ENCODE assay signal across 33 cellular contexts in genomic region chr7:87082675-87083074, GRCh38.
"Had no signal": no experiment of that assay in that cellular context is flagged by ENCODE, and none has a peak within 500 bp of the region (broad histone marks: within the 10 kb centered on the region; RNA-seq: fewer than 3 reads in every experiment).

No MANE protein-coding gene starts in this region.

- H3K4me1 Mint-ChIP-seq: activated naive CD4-positive, alpha-beta T cell treated with anti-CD3 and anti-CD28 coated beads, Interleukin-2, amount 10 ng/mL, durations not matched to agents 7 days and 5 days; activated naive CD8-positive, alpha-beta T cell treated with anti-CD3 and anti-CD28 coated beads, Interleukin-2, amount 10 ng/mL, durations not matched to agents 7 days and 5 days; T-helper 17 cell had no signal

- H3K36me3 Mint-ChIP-seq: activated naive CD4-positive, alpha-beta T cell treated with anti-CD3 and anti-CD28 coated beads, Interleukin-2, amount 10 ng/mL, durations not matched to agents 7 days and 5 days; activated naive CD4-positive, alpha-beta T cell treated with anti-CD3 and anti-CD28 coated beads, Interleukin-2, amount 50 U/mL, for 72 hours; activated naive CD8-positive, alpha-beta T cell treated with anti-CD3 and anti-CD28 coated beads, Interleukin-2, amount 10 ng/mL, durations not matched to agents 7 days and 5 days had no signal

- H3K27ac ChIP-seq: brain microvascular endothelial cell, cardiac muscle cell, colonic mucosa, epithelial cell of prostate, esophagus squamous epithelium, gastroesophageal sphincter, WERI-Rb-1 had no signal

- H3K27me3 ChIP-seq: brain microvascular endothelial cell, cardiac muscle cell, colonic mucosa, esophagus squamous epithelium, gastroesophageal sphincter had no signal

- H3K4me3 Mint-ChIP-seq: activated CD4-positive, alpha-beta memory T cell treated with anti-CD3 and anti-CD28 coated beads, Interleukin-2, amount 10 ng/mL, durations not matched to agents 7 days and 5 days; activated CD4-positive, alpha-beta T cell treated with anti-CD3 and anti-CD28 coated beads for 36 hours; activated CD4-positive, alpha-beta T cell treated with anti-CD3 and anti-CD28 coated beads, Interleukin-2, amount 10 ng/mL, durations not matched to agents 24 days and 14 days; activated naive CD4-positive, alpha-beta T cell treated with anti-CD3 and anti-CD28 coated beads, Interleukin-2, amount 10 ng/mL, durations not matched to agents 7 days and 5 days; activated naive CD8-positive, alpha-beta T cell treated with anti-CD3 and anti-CD28 coated beads, Interleukin-2, amount 10 ng/mL, durations not matched to agents 7 days and 5 days; activated T-cell treated with anti-CD3 and anti-CD28 coated beads, Interleukin-2, amount 50 U/mL, for 24 hours; activated T-cell treated with anti-CD3 and anti-CD28 coated beads, Interleukin-2, amount 50 U/mL, for 72 hours; T-helper 17 cell; T-helper 2 cell treated with Interferon-gamma antibody and Interleukin-4, amounts not matched to agents 5 μg/mL and 100 μg/mL, for 36 hours had no signal

- H3K9me3 Mint-ChIP-seq: activated CD4-positive, alpha-beta memory T cell treated with anti-CD3 and anti-CD28 coated beads, Interleukin-2, amount 10 ng/mL, durations not matched to agents 7 days and 5 days; activated CD4-positive, alpha-beta T cell treated with anti-CD3 and anti-CD28 coated beads, Interleukin-2, amount 10 ng/mL, durations not matched to agents 24 days and 14 days; activated naive CD4-positive, alpha-beta T cell treated with anti-CD3 and anti-CD28 coated beads, Interleukin-2, amount 10 ng/mL, durations not matched to agents 7 days and 5 days; activated naive CD4-positive, alpha-beta T cell treated with anti-CD3 and anti-CD28 coated beads, Interleukin-2, amount 50 U/mL, for 72 hours; activated naive CD8-positive, alpha-beta T cell treated with anti-CD3 and anti-CD28 coated beads, Interleukin-2, amount 10 ng/mL, durations not matched to agents 7 days and 5 days; activated T-cell treated with anti-CD3 and anti-CD28 coated beads, Interleukin-2, amount 50 U/mL, for 24 hours; activated T-cell treated with anti-CD3 and anti-CD28 coated beads, Interleukin-2, amount 50 U/mL, for 72 hours; T-helper 2 cell treated with Interferon-gamma antibody and Interleukin-4, amounts not matched to agents 5 μg/mL and 100 μg/mL, for 36 hours had no signal

- H3K27ac Mint-ChIP-seq: activated CD4-positive, alpha-beta memory T cell treated with anti-CD3 and anti-CD28 coated beads, Interleukin-2, amount 10 ng/mL, durations not matched to agents 7 days and 5 days; activated CD4-positive, alpha-beta T cell treated with anti-CD3 and anti-CD28 coated beads for 36 hours; activated CD4-positive, alpha-beta T cell treated with anti-CD3 and anti-CD28 coated beads, Interleukin-2, amount 10 ng/mL, durations not matched to agents 24 days and 14 days; activated naive CD4-positive, alpha-beta T cell treated with anti-CD3 and anti-CD28 coated beads, Interleukin-2, amount 10 ng/mL, durations not matched to agents 7 days and 5 days; activated naive CD4-positive, alpha-beta T cell treated with anti-CD3 and anti-CD28 coated beads, Interleukin-2, amount 50 U/mL, for 72 hours; activated naive CD8-positive, alpha-beta T cell treated with anti-CD3 and anti-CD28 coated beads, Interleukin-2, amount 10 ng/mL, durations not matched to agents 7 days and 5 days; activated T-cell treated with anti-CD3 and anti-CD28 coated beads, Interleukin-2, amount 50 U/mL, for 24 hours; activated T-cell treated with anti-CD3 and anti-CD28 coated beads, Interleukin-2, amount 50 U/mL, for 72 hours; T-helper 17 cell; T-helper 2 cell treated with Interferon-gamma antibody and Interleukin-4, amounts not matched to agents 5 μg/mL and 100 μg/mL, for 36 hours had no signal

- FAIRE-seq: astrocyte, endometrium, endothelial cell of umbilical vein had no signal

- H3K36me3 ChIP-seq: brain microvascular endothelial cell, cardiac muscle cell, colonic mucosa, esophagus squamous epithelium, gastroesophageal sphincter, WERI-Rb-1 had no signal

- H3K4me1 ChIP-seq: colonic mucosa, esophagus squamous epithelium, gastroesophageal sphincter had no signal

- ATAC-seq: activated CD4-positive, alpha-beta T cell treated with anti-CD3 and anti-CD28 coated beads for 36 hours; activated naive CD4-positive, alpha-beta T cell treated with anti-CD3 and anti-CD28 coated beads, Interleukin-2, amount 50 U/mL, for 72 hours; activated T-cell treated with anti-CD3 and anti-CD28 coated beads, Interleukin-2, amount 50 U/mL, for 72 hours; gastroesophageal sphincter; T-helper 17 cell had no signal

- H3K27me3 Mint-ChIP-seq: activated CD4-positive, alpha-beta T cell treated with anti-CD3 and anti-CD28 coated beads, Interleukin-2, amount 10 ng/mL, durations not matched to agents 24 days and 14 days had no signal

- H3K4me3 ChIP-seq: cardiac muscle cell, colonic mucosa, esophagus squamous epithelium, gastroesophageal sphincter had no signal

- DNase-seq: activated CD4-positive, alpha-beta memory T cell treated with anti-CD3 and anti-CD28 coated beads, Interleukin-2, amount 10 ng/mL, durations not matched to agents 7 days and 5 days; activated CD4-positive, alpha-beta T cell treated with anti-CD3 and anti-CD28 coated beads for 36 hours; activated CD4-positive, alpha-beta T cell treated with anti-CD3 and anti-CD28 coated beads, Interleukin-2, amount 10 ng/mL, durations not matched to agents 24 days and 14 days; activated CD4-positive, CD25-positive, alpha-beta regulatory T cell; activated CD4-positive, CD25-positive, alpha-beta regulatory T cell treated with anti-CD3 and anti-CD28 coated beads, Interleukin-2, amount 50 U/mL, for 72 hours; activated CD8-positive, alpha-beta memory T cell treated with anti-CD3 and anti-CD28 coated beads, Interleukin-2, amount 50 U/mL, for 48 hours; activated gamma-delta T cell; activated naive CD4-positive, alpha-beta T cell; activated naive CD4-positive, alpha-beta T cell treated with anti-CD3 and anti-CD28 coated beads, Interleukin-2, amount 10 ng/mL, durations not matched to agents 7 days and 5 days; activated naive CD8-positive, alpha-beta T cell treated with anti-CD3 and anti-CD28 coated beads, Interleukin-2, amount 10 ng/mL, durations not matched to agents 7 days and 5 days; activated T-cell treated with anti-CD3 and anti-CD28 coated beads for 4 hours; activated T-cell treated with anti-CD3 and anti-CD28 coated beads, Interleukin-2, amount 50 U/mL, for 24 hours; activated T-cell treated with anti-CD3 and anti-CD28 coated beads, Interleukin-2, amount 50 U/mL, for 72 hours; anterior cingulate cortex; brain microvascular endothelial cell; central memory CD4-positive, alpha-beta T cell; cerebellar nuclear complex; colonic mucosa; effector CD8-positive, alpha-beta T cell; esophagus squamous epithelium; foreskin melanocyte; T-helper 1 cell; T-helper 17 cell; T1000; WERI-Rb-1 had no signal

- H3K9me3 ChIP-seq: colonic mucosa, esophagus squamous epithelium, gastroesophageal sphincter had no signal
